In genomic region chr17:42322382-42323267, GRCh38 we compare ENCODE assay signal across 8 cellular contexts. TPM values are rescaled to one million over a fixed set of nuclear protein-coding genes. Genes with fewer than 3 reads are reported as not detected.
A peak's percentile ranks its signal among the peaks of the same experiment; 100 is the strongest.
DNase-seq lines count a peak whose midpoint lies in the region; ATAC-seq and TF ChIP-seq lines count a peak whose summit lies in the region.

No MANE protein-coding gene starts in this region.

- no peak overlapping the region for H2BK5ac ChIP-seq in H9 (ENCODE audit: insufficient read length, low read length)

- no peak overlapping the region for H3K23ac ChIP-seq in H9 (ENCODE audit: insufficient read length, low read depth, low read length)

- TF ChIP-seq CTCF in Calu3 (IDR thresholded peaks at IDR 0.05; ENCODE audit: unreplicated experiment) = peak; percentile 100
- TF ChIP-seq CTCF in H9 (conservative IDR thresholded peaks at IDR 0.05) = peak; percentile 100
- TF ChIP-seq CTCF in cardiac muscle cell (IDR thresholded peaks at IDR 0.05; ENCODE audit: low read depth, low read length) = peak; percentile 99
- TF ChIP-seq CTCF in psoas muscle (IDR thresholded peaks at IDR 0.05) = peak; percentile 99

- no peak overlapping the region for H3K4ac ChIP-seq in H9 (ENCODE audit: low read depth, low read length)

- ATAC-seq in psoas muscle = peak; percentile 82 to 91 (median 86)

- no peak overlapping the region for H2BK20ac ChIP-seq in H9 (ENCODE audit: low read depth, low read length, poor library complexity, severe bottlenecking)

- no peak overlapping the region for H3K14ac ChIP-seq in H9 (ENCODE audit: insufficient read depth, low read length)

- H3K4me3 Mint-ChIP-seq in Calu3 (ENCODE audit: low read depth, unreplicated experiment) (no peak overlapping the region), H9 (no peak overlapping the region)
- H3K4me3 Mint-ChIP-seq in activated naive CD8-positive, alpha-beta T cell treated with anti-CD3 and anti-CD28 coated beads for 36 hours = no peak overlapping the region

- no peak overlapping the region for H3K27ac ChIP-seq in H9 (ENCODE audit: insufficient read length, low read depth, low read length)
- H3K27ac ChIP-seq in cardiac muscle cell = peak overlapping the region; percentile 31
- H3K27ac ChIP-seq in psoas muscle = no peak overlapping the region

- no CpG with 5 or more reads among the region's 10 CpGs for WGBS in H9 (ENCODE audit: extremely low coverage, insufficient read length, low lambda C conversion rate)
- 37 to 47% (median 44%) methylated on average over 10 of the region's 10 CpGs for WGBS in psoas muscle, 3 donors

- BruUV-seq in Calu3 (replicated peaks; lab: Mats Ljungman, UMichigan) = no TSS peak

- H4K20me1 ChIP-seq in H9 (ENCODE audit: control insufficient read depth, insufficient read depth, insufficient read length) = no peaks in the 10 kb centered on the region

- H3T11ph ChIP-seq in H9 (ENCODE audit: low read length) = no peak overlapping the region

- no peak overlapping the region for H3K4me2 ChIP-seq in H9 (ENCODE audit: insufficient read depth, insufficient read length, low read length)

- no peak overlapping the region for H3K9ac ChIP-seq in H9 (ENCODE audit: extremely low read depth, insufficient read length, low read length)

- no peak overlapping the region for H4K91ac ChIP-seq in H9 (ENCODE audit: insufficient read length, low read depth, low read length)

- H4K5ac ChIP-seq in H9 (ENCODE audit: insufficient read length, low read depth, low read length) = no peak overlapping the region

- CTCF ChIA-PET in Calu3 (lab: Charles Lee) = interaction anchor here (0.6 to 2.4 kb wide), 7 partner anchors 63 to 205 kb away, joined by 3 to 11 read pairs (median 6); no protein-coding TSS in a partner anchor

- H3K56ac ChIP-seq in H9 (ENCODE audit: insufficient read length, low read depth, low read length) = no peak overlapping the region

- H3K23me2 ChIP-seq in H9 (ENCODE audit: insufficient read length, low read depth, low read length, poor library complexity, severe bottlenecking) = no peaks in the 10 kb centered on the region

- H2BK12ac ChIP-seq in H9 (ENCODE audit: insufficient read length, low read depth, low read length) = no peak overlapping the region

- no peak overlapping the region for H2BK15ac ChIP-seq in H9 (ENCODE audit: low read depth, low read length)

- no peaks in the 10 kb centered on the region for H3K79me2 ChIP-seq in H9 (ENCODE audit: insufficient read depth, low read length)

- intact Hi-C loops in Calu3 (cut with micrococcal nuclease; ENCODE audit: unreplicated experiment) (loop anchor here (1.0 to 5.0 kb wide), 3 partner anchors 65 to 194 kb away; partner anchors contain the start of gene STAT3), psoas muscle (cut with DNase I) (loop anchor here (1.0 to 5.0 kb wide), 5 partner anchors 81 to 205 kb away; no protein-coding TSS in a partner anchor)

- no peak overlapping the region for H4K8ac ChIP-seq in H9 (replicated peaks; ENCODE audit: insufficient read length, low read depth, low read length)

- H2AK5ac ChIP-seq in H9 (ENCODE audit: insufficient read length, low read length) = no peak overlapping the region

- H3K9me3 ChIP-seq in H9 (ENCODE audit: control insufficient read depth, low read depth, low read length) (no peaks in the 10 kb centered on the region), cardiac muscle cell (ENCODE audit: low read depth) (no peaks in the 10 kb centered on the region), psoas muscle (no peaks in the 10 kb centered on the region)

- peaks cover 76% of the 10 kb centered on the region for H3K36me3 Mint-ChIP-seq in Calu3 (ENCODE audit: insufficient read depth, unreplicated experiment)
- H3K36me3 Mint-ChIP-seq in H9 (ENCODE audit: insufficient read depth in 1 of 3, low read depth in 3 of 3) = peaks cover 52 to 82% (median 64%) of the 10 kb centered on the region in 3 experiments
- H3K36me3 Mint-ChIP-seq in activated naive CD8-positive, alpha-beta T cell treated with anti-CD3 and anti-CD28 coated beads for 36 hours = peaks cover 61% of the 10 kb centered on the region

- H3K27me3 ChIP-seq in H9 (ENCODE audit: insufficient read depth, low read length) (no peaks in the 10 kb centered on the region), cardiac muscle cell (no peaks in the 10 kb centered on the region), psoas muscle (ENCODE audit: insufficient read depth in 3 of 3, low read length in 2 of 3) (no peaks in the 10 kb centered on the region)

- H2BK120ac ChIP-seq in H9 (ENCODE audit: low read depth, low read length, poor library complexity, severe bottlenecking) = no peak overlapping the region

- H3K4me3 ChIP-seq in cardiac muscle cell (no peak overlapping the region), psoas muscle (no peak overlapping the region)

- H3K79me1 ChIP-seq in H9 (ENCODE audit: insufficient read depth, low read depth, low read length, poor library complexity, severe bottlenecking) = no peaks in the 10 kb centered on the region

- no peak overlapping the region for H2AFZ ChIP-seq in H9 (ENCODE audit: low read length)

- H3K18ac ChIP-seq in H9 (ENCODE audit: insufficient read length, low read depth, low read length) = no peak overlapping the region

- H3K36me3 ChIP-seq in cardiac muscle cell (peaks cover 38% of the 10 kb centered on the region), psoas muscle (ENCODE audit: insufficient read depth in 1 of 2, low read depth in 1 of 2) (peaks cover 3 to 99% of the 10 kb centered on the region in 2 donors)

- DNase-seq in Calu3 (peak; percentile 98), H9 (peak; percentile 98), NCI-H146 treated with DMSO at 0.1 percent for 48 hours (lab: John Stamatoyannopoulos, UW; ENCODE audit: unreplicated experiment) (peak; percentile 72), SW480 (ENCODE audit: low spot score) (peak; percentile 84), cardiac muscle cell (ENCODE audit: low read depth in 1 of 2, low spot score in 1 of 2) (peak; percentile 94 to 95), psoas muscle (peak; percentile 91 to 96), ureter (ENCODE audit: low spot score) (peak; percentile 92)
- DNase-seq in activated naive CD8-positive, alpha-beta T cell treated with anti-CD3 and anti-CD28 coated beads for 36 hours = peak; percentile 89

- H3K27me3 Mint-ChIP-seq in Calu3 (ENCODE audit: unreplicated experiment) = no peaks in the 10 kb centered on the region
- H3K27me3 Mint-ChIP-seq in H9 (ENCODE audit: low read depth) = no peaks in the 10 kb centered on the region
- no peaks in the 10 kb centered on the region for H3K27me3 Mint-ChIP-seq in activated naive CD8-positive, alpha-beta T cell treated with anti-CD3 and anti-CD28 coated beads for 36 hours

- H3K27ac Mint-ChIP-seq in Calu3 (ENCODE audit: unreplicated experiment) = no peak overlapping the region
- H3K27ac Mint-ChIP-seq in H9 = peak overlapping the region in 1 of 3 experiments; percentile 80; a peak in 2 of 7 replicates
- peak overlapping the region; percentile 68 for H3K27ac Mint-ChIP-seq in activated naive CD8-positive, alpha-beta T cell treated with anti-CD3 and anti-CD28 coated beads for 36 hours

- peaks cover 12% of the 10 kb centered on the region for H3K4me1 Mint-ChIP-seq in Calu3 (ENCODE audit: low read depth, unreplicated experiment)
- H3K4me1 Mint-ChIP-seq in H9 = peaks cover 19 to 22% of the 10 kb centered on the region in 2 experiments
- H3K4me1 Mint-ChIP-seq in activated naive CD8-positive, alpha-beta T cell treated with anti-CD3 and anti-CD28 coated beads for 36 hours = peaks cover 42% of the 10 kb centered on the region

- no peaks in the 10 kb centered on the region for H3K4me1 ChIP-seq in H9 (ENCODE audit: insufficient read depth, low read length)
- no peaks in the 10 kb centered on the region for H3K4me1 ChIP-seq in cardiac muscle cell (ENCODE audit: low read depth)
- H3K4me1 ChIP-seq in psoas muscle = peaks cover 5% of the 10 kb centered on the region

- H3K9me3 Mint-ChIP-seq in Calu3 (ENCODE audit: low read depth, unreplicated experiment) = no peaks in the 10 kb centered on the region
- no peaks in the 10 kb centered on the region for H3K9me3 Mint-ChIP-seq in H9
- no peaks in the 10 kb centered on the region for H3K9me3 Mint-ChIP-seq in activated naive CD8-positive, alpha-beta T cell treated with anti-CD3 and anti-CD28 coated beads for 36 hours

RNA-seq across cellular contexts. Expression of gene STAT5A, which starts 34.3 kb away (rescaled TPM):
- total RNA-seq in Calu3 (2022) = 3.1 and 3.9 TPM in 2 replicates
- 4.3 and 6.4 TPM in 2 replicates for total RNA-seq in H9 (2021)
- total RNA-seq in activated naive CD8-positive, alpha-beta T cell treated with anti-CD3 and anti-CD28 coated beads for 36 hours = 100 to 1,000 TPM; 116 to 121 TPM
- total RNA-seq in cardiac muscle cell = 6.8 and 12.2 TPM in 2 replicates
- 8.2 and 9.7 TPM in 2 replicates for polyA plus RNA-seq in cardiac muscle cell
- total RNA-seq in psoas muscle = 10 to 100 TPM; 17.3 to 31.5 (median 23.9) TPM
- 10 to 100 TPM in 2 of 3 donors, 1 to 10 TPM in 1; 8.1 to 12.5 (median 10.5) TPM for polyA plus RNA-seq in psoas muscle
- total RNA-seq in ureter = 37.4 TPM

RNA-seq across cellular contexts. Expression of gene STAT5B, which starts 46.4 kb away (rescaled TPM):
- total RNA-seq in Calu3 (2022) (45.4 and 45.8 TPM in 2 replicates), H9 (2021) (42.9 and 46.2 TPM in 2 replicates), cardiac muscle cell (35.8 and 62.4 TPM in 2 replicates), psoas muscle (10 to 100 TPM; 68.8 to 90.1 (median 81.6) TPM), ureter (64.0 TPM)
- 10 to 100 TPM; 60.7 to 68.6 TPM for total RNA-seq in activated naive CD8-positive, alpha-beta T cell treated with anti-CD3 and anti-CD28 coated beads for 36 hours
- polyA plus RNA-seq in cardiac muscle cell (26.8 and 45.1 TPM in 2 replicates), psoas muscle (10 to 100 TPM; 15.9 to 61.3 (median 40.2) TPM)
